In the genomic region with DNA sequence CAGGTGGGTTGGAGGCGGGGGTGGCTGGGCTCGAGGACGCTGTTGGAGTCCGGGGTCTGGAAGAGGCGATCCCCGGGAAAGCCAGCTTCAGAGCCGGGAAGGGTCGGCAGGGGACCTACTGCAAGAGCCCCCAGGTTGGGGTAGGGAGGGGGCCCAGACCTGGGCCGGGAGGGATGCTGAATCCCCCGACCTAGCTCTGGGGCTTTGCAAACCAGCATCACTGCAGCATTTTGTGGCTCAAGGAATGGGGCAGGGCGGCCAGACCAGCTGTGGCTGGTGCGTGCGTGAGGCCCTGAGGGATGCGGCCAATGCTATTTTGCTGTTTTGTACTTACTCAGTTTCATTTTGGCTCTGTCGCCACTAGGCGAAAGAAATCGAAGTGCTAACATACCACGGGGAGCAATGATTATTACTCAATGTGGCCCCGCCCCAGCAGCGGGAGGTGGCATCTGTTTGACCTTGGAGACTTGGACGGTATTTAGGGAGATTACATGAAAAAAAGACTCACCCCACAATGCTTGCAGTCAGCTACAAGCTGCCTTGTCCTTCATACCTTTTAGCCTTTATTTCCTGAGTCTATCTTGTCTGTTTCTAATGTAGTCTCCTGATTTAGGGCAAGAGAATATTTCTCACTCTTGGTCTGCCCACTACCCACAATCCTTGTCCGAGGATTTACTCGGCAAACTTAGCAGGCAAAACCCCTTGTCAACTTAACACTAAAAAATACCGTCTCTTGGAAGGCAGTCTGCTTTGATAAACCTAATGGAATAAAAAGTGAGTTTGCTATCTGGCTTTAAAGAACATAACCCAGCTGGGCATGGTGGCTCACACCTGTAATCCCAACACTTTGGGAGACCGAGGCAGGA, we compare ENCODE assay signal across 1 cellular context.
TF ChIP-seq lines count a peak whose summit lies in the region.

No MANE protein-coding gene starts in this region.

TF ChIP-seq in HepG2, 621 proteins besides CTCF, POLR2A, EP300 and RAD21 (continued from another document and continues in another):
- no peak for TF ChIP-seq IRF9 (CRISPR knock-in tag; IDR thresholded peaks at IDR 0.05; ENCODE audit: borderline replicate concordance)
- TF ChIP-seq SIX1 (CRISPR knock-in tag; IDR thresholded peaks at IDR 0.05; ENCODE audit: borderline replicate concordance) = no peak
- no peak for TF ChIP-seq PCBP2 (optimal IDR thresholded peaks at IDR 0.05; ENCODE audit: low read depth, low read length, poor library complexity, severe bottlenecking)
- TF ChIP-seq PRMT3 (CRISPR knock-in tag; IDR thresholded peaks at IDR 0.05; ENCODE audit: borderline replicate concordance, low read depth) = no peak
- peak; percentile 95 for TF ChIP-seq PATZ1 (CRISPR knock-in tag; IDR thresholded peaks at IDR 0.05)
- no peak; the same call in 1 of the 2 replicates for TF ChIP-seq ATF2 (CRISPR knock-in tag; IDR thresholded peaks at IDR 0.05)
- TF ChIP-seq KIAA2018 (CRISPR knock-in tag; IDR thresholded peaks at IDR 0.05; ENCODE audit: borderline replicate concordance) = no peak
- TF ChIP-seq KMT2A (CRISPR knock-in tag; IDR thresholded peaks at IDR 0.05) = no peak
- TF ChIP-seq NONO (IDR thresholded peaks at IDR 0.05) = no peak
- no peak; the same call in 1 of the 2 replicates for TF ChIP-seq NONO (CRISPR knock-in tag; conservative IDR thresholded peaks at IDR 0.05)
- TF ChIP-seq IKZF4 (CRISPR knock-in tag; IDR thresholded peaks at IDR 0.05; ENCODE audit: borderline replicate concordance, low read depth, not compliant biosample characterization) = no peak
- TF ChIP-seq, protein P1, sequence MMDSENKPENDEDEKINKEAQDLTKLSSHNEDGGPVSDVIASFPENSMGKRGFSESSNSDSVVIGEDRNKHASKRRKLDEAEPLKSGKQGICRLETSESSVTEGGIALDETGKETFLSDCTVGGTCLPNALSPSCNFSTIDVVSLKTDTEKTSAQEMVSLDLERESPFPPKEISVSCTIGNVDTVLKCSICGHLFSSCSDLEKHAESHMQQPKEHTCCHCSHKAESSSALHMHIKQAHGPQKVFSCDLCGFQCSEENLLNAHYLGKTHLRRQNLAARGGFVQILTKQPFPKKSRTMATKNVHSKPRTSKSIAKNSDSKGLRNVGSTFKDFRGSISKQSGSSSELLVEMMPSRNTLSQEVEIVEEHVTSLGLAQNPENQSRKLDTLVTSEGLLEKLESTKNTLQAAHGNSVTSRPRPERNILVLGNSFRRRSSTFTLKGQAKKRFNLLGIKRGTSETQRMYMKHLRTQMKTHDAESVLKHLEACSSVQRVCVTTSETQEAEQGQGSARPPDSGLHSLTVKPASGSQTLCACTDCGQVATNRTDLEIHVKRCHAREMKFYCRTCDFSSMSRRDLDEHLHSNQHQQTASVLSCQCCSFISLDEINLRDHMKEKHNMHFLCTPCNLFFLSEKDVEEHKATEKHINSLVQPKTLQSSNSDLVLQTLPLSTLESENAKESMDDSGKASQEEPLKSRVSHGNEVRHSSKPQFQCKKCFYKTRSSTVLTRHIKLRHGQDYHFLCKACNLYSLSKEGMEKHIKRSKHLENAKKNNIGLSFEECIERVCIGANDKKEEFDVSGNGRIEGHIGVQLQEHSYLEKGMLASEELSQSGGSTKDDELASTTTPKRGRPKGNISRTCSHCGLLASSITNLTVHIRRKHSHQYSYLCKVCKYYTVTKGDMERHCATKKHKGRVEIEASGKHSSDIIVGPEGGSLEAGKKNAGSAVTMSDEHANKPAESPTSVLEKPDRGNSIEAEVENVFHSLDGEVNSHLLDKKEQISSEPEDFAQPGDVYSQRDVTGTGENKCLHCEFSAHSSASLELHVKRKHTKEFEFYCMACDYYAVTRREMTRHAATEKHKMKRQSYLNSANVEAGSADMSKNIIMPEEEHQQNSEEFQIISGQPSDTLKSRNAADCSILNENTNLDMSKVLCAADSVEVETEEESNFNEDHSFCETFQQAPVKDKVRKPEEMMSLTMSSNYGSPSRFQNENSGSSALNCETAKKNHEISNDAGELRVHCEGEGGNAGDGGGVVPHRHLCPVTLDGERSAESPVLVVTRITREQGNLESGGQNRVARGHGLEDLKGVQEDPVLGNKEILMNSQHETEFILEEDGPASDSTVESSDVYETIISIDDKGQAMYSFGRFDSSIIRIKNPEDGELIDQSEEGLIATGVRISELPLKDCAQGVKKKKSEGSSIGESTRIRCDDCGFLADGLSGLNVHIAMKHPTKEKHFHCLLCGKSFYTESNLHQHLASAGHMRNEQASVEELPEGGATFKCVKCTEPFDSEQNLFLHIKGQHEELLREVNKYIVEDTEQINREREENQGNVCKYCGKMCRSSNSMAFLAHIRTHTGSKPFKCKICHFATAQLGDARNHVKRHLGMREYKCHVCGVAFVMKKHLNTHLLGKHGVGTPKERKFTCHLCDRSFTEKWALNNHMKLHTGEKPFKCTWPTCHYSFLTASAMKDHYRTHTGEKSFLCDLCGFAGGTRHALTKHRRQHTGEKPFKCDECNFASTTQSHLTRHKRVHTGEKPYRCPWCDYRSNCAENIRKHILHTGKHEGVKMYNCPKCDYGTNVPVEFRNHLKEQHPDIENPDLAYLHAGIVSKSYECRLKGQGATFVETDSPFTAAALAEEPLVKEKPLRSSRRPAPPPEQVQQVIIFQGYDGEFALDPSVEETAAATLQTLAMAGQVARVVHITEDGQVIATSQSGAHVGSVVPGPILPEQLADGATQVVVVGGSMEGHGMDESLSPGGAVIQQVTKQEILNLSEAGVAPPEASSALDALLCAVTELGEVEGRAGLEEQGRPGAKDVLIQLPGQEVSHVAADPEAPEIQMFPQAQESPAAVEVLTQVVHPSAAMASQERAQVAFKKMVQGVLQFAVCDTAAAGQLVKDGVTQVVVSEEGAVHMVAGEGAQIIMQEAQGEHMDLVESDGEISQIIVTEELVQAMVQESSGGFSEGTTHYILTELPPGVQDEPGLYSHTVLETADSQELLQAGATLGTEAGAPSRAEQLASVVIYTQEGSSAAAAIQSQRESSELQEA (CRISPR knock-in tag; IDR thresholded peaks at IDR 0.05; ENCODE audit: not compliant biosample characterization) = no peak
- TF ChIP-seq ZBTB38 (CRISPR knock-in tag; IDR thresholded peaks at IDR 0.05) = no peak
- TF ChIP-seq POLR2AphosphoS5 (IDR thresholded peaks at IDR 0.05; ENCODE audit: low read depth, low read length) = no peak; the same call in 1 of the 2 replicates
- no peak; the same call in 1 of the 2 replicates for TF ChIP-seq ZNF580 (CRISPR knock-in tag; IDR thresholded peaks at IDR 0.05; ENCODE audit: borderline replicate concordance, low read depth)
- TF ChIP-seq RARG (CRISPR knock-in tag; IDR thresholded peaks at IDR 0.05; ENCODE audit: low read depth) = no peak
- 0 out of 2 replicates have a peak, but pooled peaks have one; percentile 5 for TF ChIP-seq NFKB2 (CRISPR knock-in tag; IDR thresholded peaks at IDR 0.05; ENCODE audit: borderline replicate concordance)
- 0 out of 2 replicates have a peak, but pooled peaks have one; percentile 15 for TF ChIP-seq MAZ (IDR thresholded peaks at IDR 0.05; ENCODE audit: borderline replicate concordance, low read depth, low read length)
- no peak; the same call in 1 of the 2 replicates for TF ChIP-seq MAZ (CRISPR knock-in tag; IDR thresholded peaks at IDR 0.05; ENCODE audit: low read depth)
- TF ChIP-seq ZNF253 (CRISPR knock-in tag; IDR thresholded peaks at IDR 0.05; ENCODE audit: borderline replicate concordance) = no peak
- TF ChIP-seq CENPBD1 (CRISPR knock-in tag; IDR thresholded peaks at IDR 0.05; ENCODE audit: borderline replicate concordance, low read depth) = no peak
- no peak for TF ChIP-seq SYNCRIP (IDR thresholded peaks at IDR 0.05; ENCODE audit: insufficient read depth, low read depth, low read length)
- TF ChIP-seq HOXA5 (CRISPR knock-in tag; IDR thresholded peaks at IDR 0.05) = no peak; the same call in 1 of the 2 replicates
